ENCODE assay signal across 8 cellular contexts in genomic region chr16:58020628-58021521, GRCh38.
DNase-seq lines count a peak whose midpoint lies in the region; ATAC-seq and TF ChIP-seq lines count a peak whose summit lies in the region.

No MANE protein-coding gene starts in this region.

- TF ChIP-seq CTCF in GM12865 (IDR thresholded peaks at IDR 0.05; ENCODE audit: insufficient read depth, low read depth, low read length, missing control alignments) = peak; percentile 67
- peak; percentile 81 for TF ChIP-seq CTCF in fibroblast of mammary gland (conservative IDR thresholded peaks at IDR 0.05; ENCODE audit: control insufficient read depth, insufficient read depth, low read depth, low read length)

- peak; percentile 80 for DNase-seq in 8988T
- peak; percentile 46 for DNase-seq in GM12865 (ENCODE audit: low read depth)
- DNase-seq in NCI-H69 (lab: John Stamatoyannopoulos, UW) = peak; percentile 33
- DNase-seq in activated T-cell treated with anti-CD3 and anti-CD28 coated beads, Interleukin-2, amount 50 U/mL, for 48 hours = peak; percentile 73 to 77
- peak; percentile 46 for DNase-seq in fibroblast of mammary gland (ENCODE audit: low read depth)
- DNase-seq in nucleus accumbens (lab: John Stamatoyannopoulos, UW) = peak in 41 of 56 donors; percentile 14 to 85 (median 45)

- no peak overlapping the region for H3K4me3 ChIP-seq in GM12865 (ENCODE audit: low read depth, low read length)
- H3K4me3 ChIP-seq in fibroblast of mammary gland (ENCODE audit: control insufficient read depth, low read depth, low read length) = no peak overlapping the region

- ATAC-seq in GM18868 (IDR thresholded peaks at IDR 0.05; ENCODE audit: unreplicated experiment) (no peak), HG03439 (IDR thresholded peaks at IDR 0.05; ENCODE audit: unreplicated experiment) (no peak)
